In genomic region chr16:74296120-74296464, GRCh38 we compare ENCODE assay signal across 8 cellular contexts. TPM values are rescaled to one million over a fixed set of nuclear protein-coding genes. Genes with fewer than 3 reads are reported as not detected.
DNase-seq lines count a peak whose midpoint lies in the region; ATAC-seq, FAIRE-seq and TF ChIP-seq lines count a peak whose summit lies in the region.

No MANE protein-coding gene starts in this region.

- no peaks in the 10 kb centered on the region for H3F3A ChIP-seq in OCI-LY1 (ENCODE audit: insufficient read depth, low read length)

- no peak overlapping the region for H2BK20ac ChIP-seq in H1 (ENCODE audit: low read length)

- H4K20me1 ChIP-seq in OCI-LY1 (ENCODE audit: insufficient read depth, low read length) (no peaks in the 10 kb centered on the region), H1 (replicated peaks in 1 of 2; ENCODE audit: control insufficient read depth in 1 of 2, insufficient read depth in 2 of 2, low read length in 2 of 2) (peaks cover 0 to 10% of the 10 kb centered on the region in 2 experiments)

- H3K23ac ChIP-seq in H1 (ENCODE audit: insufficient read length), result no peak overlapping the region

- no peak overlapping the region for H3K14ac ChIP-seq in H1 (ENCODE audit: insufficient read length)

- POLR2A ChIA-PET in H1 (lab: Charles Lee; ENCODE audit: partially characterized antibody), result interaction anchor here (1.5 to 3.8 kb wide), 4 partner anchors 10 to 29 kb away, joined by 6 to 29 read pairs (median 8); no protein-coding TSS in a partner anchor

- H3K4me3 ChIP-seq in OCI-LY1 (ENCODE audit: low read depth, low read length, poor library complexity, severe bottlenecking) (peak overlapping the region; percentile 91), H1 (ENCODE audit: extremely low read depth in 1 of 4, insufficient read depth in 2 of 4, low read depth in 3 of 4, low read length in 4 of 4) (peak overlapping the region; percentile 74 to 96 (median 84))

- peak overlapping the region; percentile 76; the same call in 1 of the 2 replicates for H2AFZ ChIP-seq in OCI-LY1 (ENCODE audit: low read length)
- peak overlapping the region; percentile 11; the same call in 1 of the 2 replicates for H2AFZ ChIP-seq in H1 (ENCODE audit: low read length)

- H3K79me1 ChIP-seq in H1 (ENCODE audit: low read depth, low read length), result peaks cover 3% of the 10 kb centered on the region; the same call in 1 of the 2 replicates

- H3K36me3 ChIP-seq in OCI-LY1 (ENCODE audit: insufficient read depth, low read length), result peaks cover 46% of the 10 kb centered on the region
- H3K36me3 ChIP-seq in H1 (ENCODE audit: control insufficient read depth in 2 of 4, insufficient read depth in 4 of 4, low read length in 3 of 4), result peaks cover 9 to 25% (median 21%) of the 10 kb centered on the region in 4 experiments

- no peak overlapping the region for H2BK12ac ChIP-seq in H1 (ENCODE audit: low read depth, low read length)

- H2BK120ac ChIP-seq in H1 (replicated peaks; ENCODE audit: low read depth, low read length), result no peak overlapping the region

- H3K56ac ChIP-seq in H1 (replicated peaks; ENCODE audit: insufficient read length, low read depth, low read length), result peak overlapping the region; percentile 49

- peak overlapping the region; percentile 99 for H3K27ac Mint-ChIP-seq in HFFc6
- peak overlapping the region; percentile 99 for H3K27ac Mint-ChIP-seq in neural crest cell (ENCODE audit: unreplicated experiment)

- peaks cover 3% of the 10 kb centered on the region for H3K27me3 Mint-ChIP-seq in HFFc6 (ENCODE audit: insufficient read depth)
- H3K27me3 Mint-ChIP-seq in neural crest cell (ENCODE audit: low read depth), result no peaks in the 10 kb centered on the region

- H3K9ac ChIP-seq in OCI-LY1 (ENCODE audit: low read length) (peak overlapping the region; percentile 97), H1 (replicated peaks in 1 of 4; ENCODE audit: extremely low read depth in 1 of 4, low read depth in 3 of 4, low read length in 3 of 4) (peak overlapping the region in 3 of 4 experiments; percentile 84 to 99 (median 91); a peak in 6 of 7 replicates)

- H4K5ac ChIP-seq in H1 (ENCODE audit: insufficient read length, low read depth, low read length), result no peak overlapping the region

- DNase-seq in HFFc6 (no peak), H1 (ENCODE audit: low read depth in 1 of 2, low spot score in 2 of 2) (no peak), neural crest cell (ENCODE audit: low read depth, low spot score) (no peak), NCI-H345 treated with DMSO at 0.1 percent for 48 hours (lab: John Stamatoyannopoulos, UW; ENCODE audit: unreplicated experiment) (no peak), H54 (ENCODE audit: insufficient read length, low spot score) (no peak)
- no peak for DNase-seq in stimulated activated naive CD4-positive, alpha-beta T cell treated with Interleukin-2 at 50 U/mL for 16 hours (lab: John Stamatoyannopoulos, UW)

- H3K4me1 Mint-ChIP-seq in HFFc6 (ENCODE audit: low read depth), result peaks cover 31% of the 10 kb centered on the region
- peaks cover 17% of the 10 kb centered on the region for H3K4me1 Mint-ChIP-seq in neural crest cell

- ATAC-seq in GM18867 (IDR thresholded peaks at IDR 0.05; ENCODE audit: unreplicated experiment), result peak; percentile 22

- no peak for TF ChIP-seq RAD21 in H1 (IDR thresholded peaks at IDR 0.05 in 1 of 2, conservative IDR thresholded peaks at IDR 0.05 in 1 of 2; ENCODE audit: low read depth in 2 of 2, low read length in 2 of 2)

- H3K27ac ChIP-seq in OCI-LY1 (ENCODE audit: low read depth, low read length, poor library complexity, severe bottlenecking) (peak overlapping the region; percentile 90), H1 (ENCODE audit: low read depth, low read length) (0 out of 2 replicates have a peak overlapping the region, but pooled peaks have one; percentile 97)

- H3K4ac ChIP-seq in H1 (replicated peaks; ENCODE audit: insufficient read length, low read depth, low read length), result peak overlapping the region; percentile 99

- no peaks in the 10 kb centered on the region for H3K27me3 ChIP-seq in OCI-LY1 (ENCODE audit: insufficient read depth, low read length)
- H3K27me3 ChIP-seq in H1 (replicated peaks in 1 of 4; ENCODE audit: control insufficient read depth in 3 of 4, extremely low read depth in 1 of 4, insufficient read depth in 3 of 4, low read length in 3 of 4), result no peaks in the 10 kb centered on the region; a peak in 1 of 7 replicates

- WGBS in H1 (ENCODE audit: extremely low coverage in 1 of 2, insufficient coverage in 1 of 2, insufficient read length in 1 of 2, insufficient replicate concordance in 2 of 2, low coverage in 1 of 2, low lambda C conversion rate in 2 of 2, missing lambda C conversion rate in 1 of 2), 2 experiments, result 22% methylated on average over 10 of the region's 10 CpGs; no CpG with 5 or more reads in 1 of the 2 experiments

- CTCF ChIA-PET in H1 (lab: Charles Lee; ENCODE audit: partially characterized antibody), result interaction anchor here (3.0 kb wide), 1 partner anchor 14 kb away, joined by 11 read pairs; no protein-coding TSS in a partner anchor

- no peaks in the 10 kb centered on the region for H3K9me2 ChIP-seq in OCI-LY1 (ENCODE audit: low read depth, low read length)

- H3K9me3 ChIP-seq in OCI-LY1 (ENCODE audit: low read length) (peaks cover 11% of the 10 kb centered on the region; the same call in 1 of the 2 replicates), H1 (ENCODE audit: insufficient read depth in 2 of 2, low read depth in 1 of 2, low read length in 1 of 2) (peaks cover 0 to 5% of the 10 kb centered on the region in 2 experiments; a peak in 1 of 4 replicates)

- no peak for TF ChIP-seq EP300 in H1 (IDR thresholded peaks at IDR 0.05; ENCODE audit: borderline replicate concordance in 1 of 2, low read depth in 2 of 2, low read length in 2 of 2)

- 0 out of 2 replicates have a peak overlapping the region, but pooled peaks have one; percentile 95 for H2BK5ac ChIP-seq in H1 (ENCODE audit: low read depth, low read length)

- FAIRE-seq in H1 (lab: Jason Lieb, UNC), result no peak
- FAIRE-seq in H54 (lab: Jason Lieb, UNC), result no peak

- H3K23me2 ChIP-seq in H1 (ENCODE audit: low read depth, low read length), result peaks cover 2% of the 10 kb centered on the region; the same call in 1 of the 2 replicates

- H3K79me2 ChIP-seq in OCI-LY1 (ENCODE audit: insufficient read depth, low read length) (peaks cover 30% of the 10 kb centered on the region), H1 (ENCODE audit: control insufficient read depth in 1 of 2, insufficient read depth in 2 of 2, low read length in 2 of 2) (peaks cover 20 to 35% of the 10 kb centered on the region in 2 experiments)

- H3K4me3 Mint-ChIP-seq in HFFc6, result peak overlapping the region; percentile 91
- peak overlapping the region; percentile 98 for H3K4me3 Mint-ChIP-seq in neural crest cell

- no peak overlapping the region for H2AK5ac ChIP-seq in H1 (ENCODE audit: low read depth, low read length)

- H3K18ac ChIP-seq in H1 (ENCODE audit: extremely low read depth, low read length), result no peak overlapping the region

- H3K4me2 ChIP-seq in OCI-LY1 (ENCODE audit: low read length) (peak overlapping the region; percentile 82), H1 (ENCODE audit: insufficient read depth in 1 of 2, low read depth in 2 of 2, low read length in 2 of 2) (peak overlapping the region; percentile 79 to 95)

- peaks cover 17% of the 10 kb centered on the region for H3K36me3 Mint-ChIP-seq in HFFc6 (ENCODE audit: low read depth)
- H3K36me3 Mint-ChIP-seq in neural crest cell (ENCODE audit: low read depth), result peaks cover 13% of the 10 kb centered on the region

- H2BK15ac ChIP-seq in H1 (ENCODE audit: low read length), result no peak overlapping the region

- H4K8ac ChIP-seq in H1 (ENCODE audit: extremely low read depth, insufficient read depth, low read length), result no peak overlapping the region

- TF ChIP-seq POLR2A in H1 (IDR thresholded peaks at IDR 0.05; ENCODE audit: control extremely low read depth in 1 of 2, low read depth in 2 of 2, low read length in 2 of 2) (no peak), H54 (IDR thresholded peaks at IDR 0.05; ENCODE audit: low read depth, low read length) (no peak)

- H3K9me3 Mint-ChIP-seq in HFFc6 (peaks cover 9% of the 10 kb centered on the region), neural crest cell (peaks cover 8% of the 10 kb centered on the region)

- TF ChIP-seq CTCF in HFFc6 (IDR thresholded peaks at IDR 0.05) (no peak), OCI-LY1 (IDR thresholded peaks at IDR 0.05; ENCODE audit: low read length) (no peak), H1 (IDR thresholded peaks at IDR 0.05; ENCODE audit: control extremely low read depth in 1 of 3, insufficient read depth in 1 of 3, low read depth in 1 of 3, low read length in 3 of 3) (no peak), neural crest cell (conservative IDR thresholded peaks at IDR 0.05) (no peak)

- peaks cover 32% of the 10 kb centered on the region for H3K4me1 ChIP-seq in OCI-LY1 (ENCODE audit: insufficient read depth, low read length, severe bottlenecking)
- H3K4me1 ChIP-seq in H1 (replicated peaks in 1 of 4; ENCODE audit: control insufficient read depth in 3 of 4, insufficient read depth in 4 of 4, low read length in 3 of 4), result no peaks in the 10 kb centered on the region; a peak in 1 of 7 replicates

- H4K91ac ChIP-seq in H1 (replicated peaks; ENCODE audit: insufficient read length, low read length), result peak overlapping the region; percentile 30

TF ChIP-seq in H1, 55 proteins besides CTCF, POLR2A, EP300 and RAD21:
- TF ChIP-seq CHD1 (IDR thresholded peaks at IDR 0.05; ENCODE audit: low read depth, low read length) (no peak), NRF1 (IDR thresholded peaks at IDR 0.05; ENCODE audit: low read depth, low read length) (no peak)

RNA-seq across cellular contexts. Expression of gene PSMD7, which starts 0.5 kb away (rescaled TPM):
- 100 to 1,000 TPM in 4 of 6 experiments, 10 to 100 TPM in 2; 94.8 to 120 (median 103) TPM for total RNA-seq in HFFc6 (2021; fragmentation: NEBNext Ultra II Directional; extraction: Animal tissue kit (Norgen Biotek cat#: 25700))
- 148 and 153 TPM in 2 replicates for total RNA-seq in H1 (2021; fragmentation: NEBNext Ultra II Directional; extraction: Animal tissue kit (Norgen Biotek cat#: 25700))
- 72.0 and 91.1 TPM in 2 replicates for polyA plus RNA-seq in H1 (2011; rRNA removed)
- polyA plus RNA-seq in H1 (2011; cell fraction: cytosol; rRNA removed), result 139 TPM
- polyA plus RNA-seq in H1 (2011; cell fraction: nucleus; rRNA removed), result 71.8 TPM
- 187 to 200 TPM (median 193 TPM) in 4 replicates for polyA plus RNA-seq in H1 (2012, experiment 1 of 2)
- 44.4 TPM for polyA plus RNA-seq in H1 (2012, experiment 2 of 2)
- 126 TPM for polyA plus RNA-seq in H1 (2013, experiment 1 of 2)
- polyA plus RNA-seq in H1 (2013, experiment 2 of 2), result 130 TPM
- polyA minus RNA-seq in H1 (2011; rRNA and poly(A)+ RNA removed), result 96.0 and 119 TPM in 2 replicates
- polyA minus RNA-seq in H1 (2011; cell fraction: cytosol; rRNA and poly(A)+ RNA removed), result 80.3 TPM
- 67.5 TPM for polyA minus RNA-seq in H1 (2011; cell fraction: nucleus; rRNA and poly(A)+ RNA removed)
- total RNA-seq in neural crest cell, result 114 and 119 TPM in 2 replicates
